In the genomic region with DNA sequence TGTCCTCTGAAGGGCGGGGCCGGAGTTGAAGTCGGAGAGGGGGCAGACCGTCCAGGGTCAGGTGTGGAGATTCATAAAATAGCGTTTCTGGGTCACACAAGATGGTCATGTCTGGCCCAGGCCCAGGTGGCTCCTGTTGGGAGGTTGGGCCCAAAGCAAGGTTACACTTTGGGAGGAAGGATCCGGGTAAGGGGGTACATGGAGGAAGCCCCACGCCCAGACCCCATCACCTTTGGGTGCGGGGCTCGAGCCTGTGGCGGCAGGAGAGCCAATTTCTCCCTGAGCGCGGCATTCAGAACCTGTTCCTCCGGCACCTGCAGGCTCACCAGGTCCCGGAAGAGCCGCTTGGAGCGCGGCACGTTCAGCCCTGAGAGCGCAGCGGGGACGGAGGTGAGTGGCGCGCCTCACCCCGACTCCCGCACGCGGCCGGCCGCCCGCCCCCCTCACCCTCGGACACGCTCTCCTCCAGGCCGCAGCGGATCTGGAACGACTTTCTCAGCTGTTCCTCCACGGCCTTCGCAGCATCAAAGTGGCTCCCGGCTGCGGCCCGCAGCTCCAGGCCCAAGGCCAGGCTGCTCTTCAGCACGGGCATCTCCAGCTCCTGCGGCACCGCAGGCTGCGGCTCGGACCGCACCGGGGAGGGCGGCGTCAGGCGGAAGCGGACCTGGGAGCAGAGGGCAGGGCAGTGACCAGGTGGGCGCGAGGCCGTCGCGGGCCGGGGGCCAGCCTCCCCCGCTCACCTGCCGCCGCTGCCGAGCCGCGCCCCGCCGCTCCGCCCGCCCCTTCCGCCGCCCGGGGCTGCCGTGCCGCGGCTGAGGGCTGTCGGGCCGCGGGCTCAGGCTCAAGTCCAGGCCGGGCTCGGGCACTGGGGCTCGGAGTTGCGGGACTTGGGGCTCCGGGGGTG, we compare ENCODE assay signal across 1 cellular context.
A peak's percentile ranks its signal among the peaks of the same experiment; 100 is the strongest.
TF ChIP-seq lines count a peak whose summit lies in the region.

No MANE protein-coding gene starts in this region.

TF ChIP-seq in GM12878, 131 proteins besides CTCF, POLR2A, EP300 and RAD21:
- no peak for TF ChIP-seq RAD51 (IDR thresholded peaks at IDR 0.05)
- TF ChIP-seq, protein P1, sequence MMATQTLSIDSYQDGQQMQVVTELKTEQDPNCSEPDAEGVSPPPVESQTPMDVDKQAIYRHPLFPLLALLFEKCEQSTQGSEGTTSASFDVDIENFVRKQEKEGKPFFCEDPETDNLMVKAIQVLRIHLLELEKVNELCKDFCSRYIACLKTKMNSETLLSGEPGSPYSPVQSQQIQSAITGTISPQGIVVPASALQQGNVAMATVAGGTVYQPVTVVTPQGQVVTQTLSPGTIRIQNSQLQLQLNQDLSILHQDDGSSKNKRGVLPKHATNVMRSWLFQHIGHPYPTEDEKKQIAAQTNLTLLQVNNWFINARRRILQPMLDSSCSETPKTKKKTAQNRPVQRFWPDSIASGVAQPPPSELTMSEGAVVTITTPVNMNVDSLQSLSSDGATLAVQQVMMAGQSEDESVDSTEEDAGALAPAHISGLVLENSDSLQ (IDR thresholded peaks at IDR 0.05), result 0 out of 2 replicates have a peak, but pooled peaks have one; percentile 12
- peak; percentile 77 for TF ChIP-seq HDAC6 (IDR thresholded peaks at IDR 0.05; ENCODE audit: unreplicated experiment)
- TF ChIP-seq, protein P2, sequence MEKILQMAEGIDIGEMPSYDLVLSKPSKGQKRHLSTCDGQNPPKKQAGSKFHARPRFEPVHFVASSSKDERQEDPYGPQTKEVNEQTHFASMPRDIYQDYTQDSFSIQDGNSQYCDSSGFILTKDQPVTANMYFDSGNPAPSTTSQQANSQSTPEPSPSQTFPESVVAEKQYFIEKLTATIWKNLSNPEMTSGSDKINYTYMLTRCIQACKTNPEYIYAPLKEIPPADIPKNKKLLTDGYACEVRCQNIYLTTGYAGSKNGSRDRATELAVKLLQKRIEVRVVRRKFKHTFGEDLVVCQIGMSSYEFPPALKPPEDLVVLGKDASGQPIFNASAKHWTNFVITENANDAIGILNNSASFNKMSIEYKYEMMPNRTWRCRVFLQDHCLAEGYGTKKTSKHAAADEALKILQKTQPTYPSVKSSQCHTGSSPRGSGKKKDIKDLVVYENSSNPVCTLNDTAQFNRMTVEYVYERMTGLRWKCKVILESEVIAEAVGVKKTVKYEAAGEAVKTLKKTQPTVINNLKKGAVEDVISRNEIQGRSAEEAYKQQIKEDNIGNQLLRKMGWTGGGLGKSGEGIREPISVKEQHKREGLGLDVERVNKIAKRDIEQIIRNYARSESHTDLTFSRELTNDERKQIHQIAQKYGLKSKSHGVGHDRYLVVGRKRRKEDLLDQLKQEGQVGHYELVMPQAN (conservative IDR thresholded peaks at IDR 0.05), result peak; percentile 59
- TF ChIP-seq, protein P3, sequence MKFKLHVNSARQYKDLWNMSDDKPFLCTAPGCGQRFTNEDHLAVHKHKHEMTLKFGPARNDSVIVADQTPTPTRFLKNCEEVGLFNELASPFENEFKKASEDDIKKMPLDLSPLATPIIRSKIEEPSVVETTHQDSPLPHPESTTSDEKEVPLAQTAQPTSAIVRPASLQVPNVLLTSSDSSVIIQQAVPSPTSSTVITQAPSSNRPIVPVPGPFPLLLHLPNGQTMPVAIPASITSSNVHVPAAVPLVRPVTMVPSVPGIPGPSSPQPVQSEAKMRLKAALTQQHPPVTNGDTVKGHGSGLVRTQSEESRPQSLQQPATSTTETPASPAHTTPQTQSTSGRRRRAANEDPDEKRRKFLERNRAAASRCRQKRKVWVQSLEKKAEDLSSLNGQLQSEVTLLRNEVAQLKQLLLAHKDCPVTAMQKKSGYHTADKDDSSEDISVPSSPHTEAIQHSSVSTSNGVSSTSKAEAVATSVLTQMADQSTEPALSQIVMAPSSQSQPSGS (IDR thresholded peaks at IDR 0.05; ENCODE audit: low read length), result no peak
- TF ChIP-seq CHD1 (IDR thresholded peaks at IDR 0.05; ENCODE audit: low read depth, low read length), result no peak
- 0 out of 2 replicates have a peak, but pooled peaks have one; percentile 27 for TF ChIP-seq MXI1 (IDR thresholded peaks at IDR 0.05; ENCODE audit: low read depth, low read length)
- TF ChIP-seq IKZF1 (conservative IDR thresholded peaks at IDR 0.05), result peak; percentile 61; the same call in 1 of the 2 replicates
- TF ChIP-seq ZZZ3 (IDR thresholded peaks at IDR 0.05; ENCODE audit: control insufficient read depth, insufficient read length, low read depth), result no peak
- no peak for TF ChIP-seq SREBF1 (IDR thresholded peaks at IDR 0.05; ENCODE audit: low read length)
- TF ChIP-seq GABPA (IDR thresholded peaks at IDR 0.05; ENCODE audit: low read depth), result no peak
- no peak for TF ChIP-seq CBX3 (IDR thresholded peaks at IDR 0.05; ENCODE audit: borderline replicate concordance, low read depth)
- no peak for TF ChIP-seq ETV6 (conservative IDR thresholded peaks at IDR 0.05 in 1 of 2, IDR thresholded peaks at IDR 0.05 in 1 of 2; ENCODE audit: borderline replicate concordance in 1 of 2, low read depth in 1 of 2)
- peak; percentile 73 to 90 for TF ChIP-seq BHLHE40 (IDR thresholded peaks at IDR 0.05; ENCODE audit: borderline replicate concordance in 1 of 2, low read depth in 2 of 2, low read length in 1 of 2)
- TF ChIP-seq ZSCAN29 (IDR thresholded peaks at IDR 0.05), result no peak
- peak; percentile 75; the same call in 1 of the 2 replicates for TF ChIP-seq GATAD2B (conservative IDR thresholded peaks at IDR 0.05; ENCODE audit: low read depth)
- TF ChIP-seq RCOR1 (conservative IDR thresholded peaks at IDR 0.05; ENCODE audit: low read depth, low read length), result no peak
- TF ChIP-seq, protein P4, sequence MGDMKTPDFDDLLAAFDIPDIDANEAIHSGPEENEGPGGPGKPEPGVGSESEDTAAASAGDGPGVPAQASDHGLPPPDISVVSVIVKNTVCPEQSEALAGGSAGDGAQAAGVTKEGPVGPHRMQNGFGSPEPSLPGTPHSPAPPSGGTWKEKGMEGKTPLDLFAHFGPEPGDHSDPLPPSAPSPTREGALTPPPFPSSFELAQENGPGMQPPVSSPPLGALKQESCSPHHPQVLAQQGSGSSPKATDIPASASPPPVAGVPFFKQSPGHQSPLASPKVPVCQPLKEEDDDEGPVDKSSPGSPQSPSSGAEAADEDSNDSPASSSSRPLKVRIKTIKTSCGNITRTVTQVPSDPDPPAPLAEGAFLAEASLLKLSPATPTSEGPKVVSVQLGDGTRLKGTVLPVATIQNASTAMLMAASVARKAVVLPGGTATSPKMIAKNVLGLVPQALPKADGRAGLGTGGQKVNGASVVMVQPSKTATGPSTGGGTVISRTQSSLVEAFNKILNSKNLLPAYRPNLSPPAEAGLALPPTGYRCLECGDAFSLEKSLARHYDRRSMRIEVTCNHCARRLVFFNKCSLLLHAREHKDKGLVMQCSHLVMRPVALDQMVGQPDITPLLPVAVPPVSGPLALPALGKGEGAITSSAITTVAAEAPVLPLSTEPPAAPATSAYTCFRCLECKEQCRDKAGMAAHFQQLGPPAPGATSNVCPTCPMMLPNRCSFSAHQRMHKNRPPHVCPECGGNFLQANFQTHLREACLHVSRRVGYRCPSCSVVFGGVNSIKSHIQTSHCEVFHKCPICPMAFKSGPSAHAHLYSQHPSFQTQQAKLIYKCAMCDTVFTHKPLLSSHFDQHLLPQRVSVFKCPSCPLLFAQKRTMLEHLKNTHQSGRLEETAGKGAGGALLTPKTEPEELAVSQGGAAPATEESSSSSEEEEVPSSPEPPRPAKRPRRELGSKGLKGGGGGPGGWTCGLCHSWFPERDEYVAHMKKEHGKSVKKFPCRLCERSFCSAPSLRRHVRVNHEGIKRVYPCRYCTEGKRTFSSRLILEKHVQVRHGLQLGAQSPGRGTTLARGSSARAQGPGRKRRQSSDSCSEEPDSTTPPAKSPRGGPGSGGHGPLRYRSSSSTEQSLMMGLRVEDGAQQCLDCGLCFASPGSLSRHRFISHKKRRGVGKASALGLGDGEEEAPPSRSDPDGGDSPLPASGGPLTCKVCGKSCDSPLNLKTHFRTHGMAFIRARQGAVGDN (IDR thresholded peaks at IDR 0.05), result 0 out of 2 replicates have a peak, but pooled peaks have one; percentile 39
- TF ChIP-seq, protein P5, sequence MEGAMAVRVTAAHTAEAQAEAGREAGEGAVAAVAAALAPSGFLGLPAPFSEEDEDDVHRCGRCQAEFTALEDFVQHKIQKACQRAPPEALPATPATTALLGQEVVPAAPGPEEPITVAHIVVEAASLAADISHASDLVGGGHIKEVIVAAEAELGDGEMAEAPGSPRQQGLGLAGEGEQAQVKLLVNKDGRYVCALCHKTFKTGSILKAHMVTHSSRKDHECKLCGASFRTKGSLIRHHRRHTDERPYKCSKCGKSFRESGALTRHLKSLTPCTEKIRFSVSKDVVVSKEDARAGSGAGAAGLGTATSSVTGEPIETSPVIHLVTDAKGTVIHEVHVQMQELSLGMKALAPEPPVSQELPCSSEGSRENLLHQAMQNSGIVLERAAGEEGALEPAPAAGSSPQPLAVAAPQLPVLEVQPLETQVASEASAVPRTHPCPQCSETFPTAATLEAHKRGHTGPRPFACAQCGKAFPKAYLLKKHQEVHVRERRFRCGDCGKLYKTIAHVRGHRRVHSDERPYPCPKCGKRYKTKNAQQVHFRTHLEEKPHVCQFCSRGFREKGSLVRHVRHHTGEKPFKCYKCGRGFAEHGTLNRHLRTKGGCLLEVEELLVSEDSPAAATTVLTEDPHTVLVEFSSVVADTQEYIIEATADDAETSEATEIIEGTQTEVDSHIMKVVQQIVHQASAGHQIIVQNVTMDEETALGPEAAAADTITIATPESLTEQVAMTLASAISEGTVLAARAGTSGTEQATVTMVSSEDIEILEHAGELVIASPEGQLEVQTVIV (IDR thresholded peaks at IDR 0.05; ENCODE audit: borderline replicate concordance, partially characterized antibody), result no peak
- peak; percentile 55; the same call in 1 of the 2 replicates for TF ChIP-seq BACH1 (IDR thresholded peaks at IDR 0.05; ENCODE audit: borderline replicate concordance)
- 0 out of 2 replicates have a peak, but pooled peaks have one; percentile 27 for TF ChIP-seq NR2F1 (conservative IDR thresholded peaks at IDR 0.05)
- TF ChIP-seq RELA (IDR thresholded peaks at IDR 0.05; ENCODE audit: borderline replicate concordance, partially characterized antibody), result no peak
- TF ChIP-seq LARP7 (IDR thresholded peaks at IDR 0.05), result peak; percentile 94
- peak; percentile 71; the same call in 1 of the 2 replicates for TF ChIP-seq DPF2 (IDR thresholded peaks at IDR 0.05)
- TF ChIP-seq TARDBP (IDR thresholded peaks at IDR 0.05; ENCODE audit: borderline replicate concordance), result no peak
- TF ChIP-seq, protein P6, sequence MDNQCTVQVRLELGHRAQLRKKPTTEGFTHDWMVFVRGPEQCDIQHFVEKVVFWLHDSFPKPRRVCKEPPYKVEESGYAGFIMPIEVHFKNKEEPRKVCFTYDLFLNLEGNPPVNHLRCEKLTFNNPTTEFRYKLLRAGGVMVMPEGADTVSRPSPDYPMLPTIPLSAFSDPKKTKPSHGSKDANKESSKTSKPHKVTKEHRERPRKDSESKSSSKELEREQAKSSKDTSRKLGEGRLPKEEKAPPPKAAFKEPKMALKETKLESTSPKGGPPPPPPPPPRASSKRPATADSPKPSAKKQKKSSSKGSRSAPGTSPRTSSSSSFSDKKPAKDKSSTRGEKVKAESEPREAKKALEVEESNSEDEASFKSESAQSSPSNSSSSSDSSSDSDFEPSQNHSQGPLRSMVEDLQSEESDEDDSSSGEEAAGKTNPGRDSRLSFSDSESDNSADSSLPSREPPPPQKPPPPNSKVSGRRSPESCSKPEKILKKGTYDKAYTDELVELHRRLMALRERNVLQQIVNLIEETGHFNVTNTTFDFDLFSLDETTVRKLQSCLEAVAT (IDR thresholded peaks at IDR 0.05), result no peak
- peak; percentile 25 for TF ChIP-seq MYC (IDR thresholded peaks at IDR 0.05; ENCODE audit: insufficient read depth, insufficient read length, insufficient replicate concordance, low read length, severe bottlenecking)
- TF ChIP-seq KLF5 (IDR thresholded peaks at IDR 0.05; ENCODE audit: partially characterized antibody), result no peak
- peak; percentile 76 for TF ChIP-seq SMARCA5 (IDR thresholded peaks at IDR 0.05)
- no peak for TF ChIP-seq CHD4 (IDR thresholded peaks at IDR 0.05)
- TF ChIP-seq, protein P7, sequence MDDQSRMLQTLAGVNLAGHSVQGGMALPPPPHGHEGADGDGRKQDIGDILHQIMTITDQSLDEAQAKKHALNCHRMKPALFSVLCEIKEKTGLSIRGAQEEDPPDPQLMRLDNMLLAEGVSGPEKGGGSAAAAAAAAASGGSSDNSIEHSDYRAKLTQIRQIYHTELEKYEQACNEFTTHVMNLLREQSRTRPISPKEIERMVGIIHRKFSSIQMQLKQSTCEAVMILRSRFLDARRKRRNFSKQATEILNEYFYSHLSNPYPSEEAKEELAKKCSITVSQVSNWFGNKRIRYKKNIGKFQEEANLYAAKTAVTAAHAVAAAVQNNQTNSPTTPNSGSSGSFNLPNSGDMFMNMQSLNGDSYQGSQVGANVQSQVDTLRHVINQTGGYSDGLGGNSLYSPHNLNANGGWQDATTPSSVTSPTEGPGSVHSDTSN (IDR thresholded peaks at IDR 0.05; ENCODE audit: insufficient replicate concordance, low read depth, low read length), result no peak
- TF ChIP-seq TCF3 (IDR thresholded peaks at IDR 0.05; ENCODE audit: borderline replicate concordance, insufficient read depth, low read depth, low read length), result no peak
- TF ChIP-seq PAX8 (IDR thresholded peaks at IDR 0.05), result no peak
- TF ChIP-seq POLR2AphosphoS5 (IDR thresholded peaks at IDR 0.05; ENCODE audit: low read length), result no peak; the same call in 1 of the 2 replicates
TF ChIP-seq in GM12878: peak in this region for 14.
